In the genomic region with DNA sequence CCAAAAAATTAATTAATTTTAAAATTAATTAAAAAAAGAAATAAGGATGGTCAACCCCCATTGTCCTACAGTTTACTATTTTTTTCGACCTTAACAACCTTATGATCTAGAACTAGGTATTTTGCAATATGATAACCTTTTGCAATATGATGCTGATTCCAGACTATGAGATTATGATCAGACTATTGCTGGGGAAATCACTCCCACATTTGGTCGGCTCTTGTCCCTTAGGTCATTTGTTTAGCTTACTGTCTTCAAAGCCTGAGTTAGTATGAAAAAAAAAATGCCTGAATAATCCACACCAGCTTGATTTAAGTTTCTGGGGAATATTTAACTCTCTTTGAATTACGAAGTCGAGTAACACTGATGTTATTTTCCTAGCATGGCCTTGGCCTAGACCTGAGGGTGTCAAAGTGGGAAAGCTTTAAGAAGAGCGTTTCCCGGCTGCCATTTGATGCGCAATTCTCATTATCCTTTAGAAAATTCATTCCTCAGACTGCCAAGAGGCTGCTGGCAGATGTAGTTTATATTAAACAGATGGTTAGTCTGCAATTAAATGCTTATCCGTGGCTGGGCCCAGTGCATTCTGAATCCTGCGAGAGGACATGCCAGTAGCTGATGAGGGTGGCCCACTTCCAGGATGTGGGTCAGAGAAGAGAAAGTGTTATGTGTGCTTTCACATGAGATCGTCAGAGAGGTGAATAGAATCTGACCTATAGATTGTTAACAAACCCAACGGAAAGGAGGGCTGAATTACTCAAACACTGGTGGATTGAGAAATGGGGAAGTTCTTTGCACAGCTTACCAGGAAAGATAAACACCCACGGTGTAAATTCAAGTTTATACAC, we compare ENCODE assay signal across 10 cellular contexts.
DNase-seq lines count a peak whose midpoint lies in the region; ATAC-seq and TF ChIP-seq lines count a peak whose summit lies in the region.
"Had no signal": no experiment of that assay in that cellular context is flagged by ENCODE, and none has a peak within 500 bp of the region (broad histone marks: within the 10 kb centered on the region; RNA-seq: fewer than 3 reads in every experiment).

No MANE protein-coding gene starts in this region.

- H3K4me3 ChIP-seq in foreskin fibroblast (ENCODE audit: low read depth in 1 of 2, low read length in 2 of 2), result no peak overlapping the region
- H3K4me3 ChIP-seq: skin epidermis had no signal

- H3K4me3 Mint-ChIP-seq in HFFc6, result peak overlapping the region; percentile 67
- no peak overlapping the region for H3K4me3 Mint-ChIP-seq in stimulated activated effector memory CD8-positive, alpha-beta T cell treated with anti-CD3 and anti-CD28 coated beads, Interleukin-12 subunit alpha, Interleukin-12 subunit beta, amount 100 ng/mL, for 72 hours

- peak overlapping the region; percentile 72 for H3K27ac Mint-ChIP-seq in HFFc6
- no peak overlapping the region for H3K27ac Mint-ChIP-seq in stimulated activated effector memory CD8-positive, alpha-beta T cell treated with anti-CD3 and anti-CD28 coated beads, Interleukin-12 subunit alpha, Interleukin-12 subunit beta, amount 100 ng/mL, for 72 hours

- peaks cover 32% of the 10 kb centered on the region for H3K4me1 Mint-ChIP-seq in HFFc6 (ENCODE audit: low read depth)
- H3K4me1 Mint-ChIP-seq in stimulated activated effector memory CD8-positive, alpha-beta T cell treated with anti-CD3 and anti-CD28 coated beads, Interleukin-12 subunit alpha, Interleukin-12 subunit beta, amount 100 ng/mL, for 72 hours, result no peaks in the 10 kb centered on the region

- no peak for TF ChIP-seq POLR2A in erythroblast (IDR thresholded peaks at IDR 0.05; ENCODE audit: low read length)

- no peak for TF ChIP-seq CTCF in HFFc6 (IDR thresholded peaks at IDR 0.05)
- no peak for TF ChIP-seq CTCF in foreskin fibroblast (IDR thresholded peaks at IDR 0.05; ENCODE audit: low read depth, low read length)

- peak; percentile 57 for DNase-seq in HFFc6
- DNase-seq in foreskin fibroblast, result peak; percentile 86 to 88
- no peak for DNase-seq in stimulated activated effector memory CD8-positive, alpha-beta T cell treated with anti-CD3 and anti-CD28 coated beads, Interleukin-12 subunit alpha, Interleukin-12 subunit beta, amount 100 ng/mL, for 72 hours (ENCODE audit: low spot score in 2 of 2)
- no peak for DNase-seq in stimulated activated CD4-positive, alpha-beta T cell treated with anti-CD3 and anti-CD28 coated beads, Interleukin-2, amount 100 ng/mL, for 48 hours
- DNase-seq in erythroblast (lab: John Stamatoyannopoulos, UW), result no peak
- no peak for DNase-seq in NCI-H128 (lab: John Stamatoyannopoulos, UW; ENCODE audit: unreplicated experiment)
- DNase-seq in NCI-H748 treated with DMSO at 0.1 percent for 48 hours (lab: John Stamatoyannopoulos, UW), result no peak
- DNase-seq: foreskin melanocyte had no signal

- ATAC-seq in SK-N-SH treated with all-trans-retinoic acid at 6 μM for 48 hours, result peak; percentile 69
- ATAC-seq in stimulated activated effector memory CD8-positive, alpha-beta T cell treated with anti-CD3 and anti-CD28 coated beads, Interleukin-12 subunit alpha, Interleukin-12 subunit beta, amount 100 ng/mL, for 72 hours, result peak; percentile 64

- peaks cover 11% of the 10 kb centered on the region for H3K36me3 Mint-ChIP-seq in HFFc6 (ENCODE audit: low read depth)
- H3K36me3 Mint-ChIP-seq in stimulated activated effector memory CD8-positive, alpha-beta T cell treated with anti-CD3 and anti-CD28 coated beads, Interleukin-12 subunit alpha, Interleukin-12 subunit beta, amount 100 ng/mL, for 72 hours, result no peaks in the 10 kb centered on the region

- no peaks in the 10 kb centered on the region for H3K27me3 Mint-ChIP-seq in HFFc6 (ENCODE audit: insufficient read depth)

- H3K9me3 Mint-ChIP-seq in HFFc6, result no peaks in the 10 kb centered on the region
- H3K9me3 Mint-ChIP-seq in stimulated activated effector memory CD8-positive, alpha-beta T cell treated with anti-CD3 and anti-CD28 coated beads, Interleukin-12 subunit alpha, Interleukin-12 subunit beta, amount 100 ng/mL, for 72 hours, result no peaks in the 10 kb centered on the region

TF ChIP-seq in SK-N-SH treated with all-trans-retinoic acid at 6 μM for 48 hours, 23 proteins besides CTCF, POLR2A, EP300 and RAD21 (continues in another document):
- TF ChIP-seq, protein P1, sequence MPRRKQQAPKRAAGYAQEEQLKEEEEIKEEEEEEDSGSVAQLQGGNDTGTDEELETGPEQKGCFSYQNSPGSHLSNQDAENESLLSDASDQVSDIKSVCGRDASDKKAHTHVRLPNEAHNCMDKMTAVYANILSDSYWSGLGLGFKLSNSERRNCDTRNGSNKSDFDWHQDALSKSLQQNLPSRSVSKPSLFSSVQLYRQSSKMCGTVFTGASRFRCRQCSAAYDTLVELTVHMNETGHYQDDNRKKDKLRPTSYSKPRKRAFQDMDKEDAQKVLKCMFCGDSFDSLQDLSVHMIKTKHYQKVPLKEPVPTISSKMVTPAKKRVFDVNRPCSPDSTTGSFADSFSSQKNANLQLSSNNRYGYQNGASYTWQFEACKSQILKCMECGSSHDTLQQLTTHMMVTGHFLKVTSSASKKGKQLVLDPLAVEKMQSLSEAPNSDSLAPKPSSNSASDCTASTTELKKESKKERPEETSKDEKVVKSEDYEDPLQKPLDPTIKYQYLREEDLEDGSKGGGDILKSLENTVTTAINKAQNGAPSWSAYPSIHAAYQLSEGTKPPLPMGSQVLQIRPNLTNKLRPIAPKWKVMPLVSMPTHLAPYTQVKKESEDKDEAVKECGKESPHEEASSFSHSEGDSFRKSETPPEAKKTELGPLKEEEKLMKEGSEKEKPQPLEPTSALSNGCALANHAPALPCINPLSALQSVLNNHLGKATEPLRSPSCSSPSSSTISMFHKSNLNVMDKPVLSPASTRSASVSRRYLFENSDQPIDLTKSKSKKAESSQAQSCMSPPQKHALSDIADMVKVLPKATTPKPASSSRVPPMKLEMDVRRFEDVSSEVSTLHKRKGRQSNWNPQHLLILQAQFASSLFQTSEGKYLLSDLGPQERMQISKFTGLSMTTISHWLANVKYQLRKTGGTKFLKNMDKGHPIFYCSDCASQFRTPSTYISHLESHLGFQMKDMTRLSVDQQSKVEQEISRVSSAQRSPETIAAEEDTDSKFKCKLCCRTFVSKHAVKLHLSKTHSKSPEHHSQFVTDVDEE (CRISPR knock-in tag; IDR thresholded peaks at IDR 0.05), result peak; percentile 70
- TF ChIP-seq ISL1 (CRISPR knock-in tag; IDR thresholded peaks at IDR 0.05) (peak; percentile 59), ZFP3 (CRISPR knock-in tag; IDR thresholded peaks at IDR 0.05) (no peak), RARB (CRISPR knock-in tag; IDR thresholded peaks at IDR 0.05) (no peak), ESRRG (CRISPR knock-in tag; IDR thresholded peaks at IDR 0.05) (no peak), TCF4 (CRISPR knock-in tag; IDR thresholded peaks at IDR 0.05; ENCODE audit: borderline replicate concordance) (peak; percentile 83), POU6F1 (CRISPR knock-in tag; IDR thresholded peaks at IDR 0.05; ENCODE audit: borderline replicate concordance, low read depth) (no peak), ZC3H10 (CRISPR knock-in tag; IDR thresholded peaks at IDR 0.05) (no peak), ZNF8 (CRISPR knock-in tag; IDR thresholded peaks at IDR 0.05) (0 out of 2 replicates have a peak, but pooled peaks have one; percentile 31), PPARA (CRISPR knock-in tag; IDR thresholded peaks at IDR 0.05; ENCODE audit: borderline replicate concordance) (no peak), CREB5 (CRISPR knock-in tag; IDR thresholded peaks at IDR 0.05; ENCODE audit: low read depth) (0 out of 2 replicates have a peak, but pooled peaks have one; percentile 8), ZFP30 (CRISPR knock-in tag; IDR thresholded peaks at IDR 0.05) (no peak), BACH2 (CRISPR knock-in tag; IDR thresholded peaks at IDR 0.05; ENCODE audit: borderline replicate concordance) (no peak), TOX (CRISPR knock-in tag; IDR thresholded peaks at IDR 0.05; ENCODE audit: borderline replicate concordance) (no peak), SNAI2 (CRISPR knock-in tag; IDR thresholded peaks at IDR 0.05) (no peak), OSR1 (CRISPR knock-in tag; IDR thresholded peaks at IDR 0.05) (no peak), ZNF565 (CRISPR knock-in tag; conservative IDR thresholded peaks at IDR 0.05; ENCODE audit: low read depth) (no peak)

Comparison
In these comparisons a context has a peak if more than half of its experiments do, and no peak if none do; other contexts are left out.
1. DNase-seq: peak in HFFc6 (single experiment) and foreskin fibroblast (2 of 2); none in stimulated activated effector memory CD8-positive, alpha-beta T cell treated with anti-CD3 and anti-CD28 coated beads, Interleukin-12 subunit alpha, Interleukin-12 subunit beta, amount 100 ng/mL, for 72 hours (0 of 2), stimulated activated CD4-positive, alpha-beta T cell treated with anti-CD3 and anti-CD28 coated beads, Interleukin-2, amount 100 ng/mL, for 48 hours (0 of 2), erythroblast (0 of 2), NCI-H128 (single experiment) and NCI-H748 treated with DMSO at 0.1 percent for 48 hours (single experiment).